Comparison of ENCODE assay signal across 28 cellular contexts in genomic region chr12:69287556-69287955, GRCh38. TPM values are rescaled to one million over a fixed set of nuclear protein-coding genes. Genes with fewer than 3 reads are reported as not detected.
A peak's percentile ranks its signal among the peaks of the same experiment; 100 is the strongest.
DNase-seq lines count a peak whose midpoint lies in the region; TF ChIP-seq lines count a peak whose summit lies in the region.
"Had no signal": no experiment of that assay in that cellular context is flagged by ENCODE, and none has a peak within 500 bp of the region (broad histone marks: within the 10 kb centered on the region; RNA-seq: fewer than 3 reads in every experiment).

No MANE protein-coding gene starts in this region.

- H3K27ac ChIP-seq in trophoblast cell (ENCODE audit: low read depth, low read length), result no peak overlapping the region
- H3K27ac ChIP-seq: 22Rv1; A549; BLaER1; BLaER1 treated with 17β-estradiol and CSF1 and Interleukin-3, amounts not matched to agents 10 nM and 100 nM; C4-2B had no signal

- no peak overlapping the region for H2AFZ ChIP-seq in trophoblast cell (ENCODE audit: insufficient read depth, low read length, poor library complexity)

- no peak overlapping the region for H2BK120ac ChIP-seq in trophoblast cell (ENCODE audit: insufficient read depth, low read length, poor library complexity)

- H3K4me2 ChIP-seq in trophoblast cell (ENCODE audit: low read length), result no peak overlapping the region
- H3K4me2 ChIP-seq: A549; BLaER1; BLaER1 treated with 17β-estradiol and CSF1 and Interleukin-3, amounts not matched to agents 10 nM and 100 nM had no signal

- no peak overlapping the region for H4K8ac ChIP-seq in trophoblast cell (ENCODE audit: low read depth, low read length)

- H3K79me2 ChIP-seq in trophoblast cell (ENCODE audit: control insufficient read depth, insufficient read depth, low read length, poor library complexity), result no peaks in the 10 kb centered on the region

- H3K14ac ChIP-seq in trophoblast cell (ENCODE audit: low read length), result no peak overlapping the region

- no peaks in the 10 kb centered on the region for H3K4me1 ChIP-seq in trophoblast cell (ENCODE audit: control insufficient read depth in 1 of 2, insufficient read depth in 2 of 2, low read length in 2 of 2)
- H3K4me1 ChIP-seq: BE2C, BLaER1, Caco-2 had no signal

- H2AK5ac ChIP-seq in trophoblast cell (ENCODE audit: low read length), result no peak overlapping the region

- H3K23ac ChIP-seq in trophoblast cell (ENCODE audit: low read length), result no peak overlapping the region

- H4K12ac ChIP-seq in trophoblast cell (ENCODE audit: low read depth, low read length), result no peak overlapping the region

- H3K18ac ChIP-seq in trophoblast cell (ENCODE audit: low read length), result no peak overlapping the region

- H3K4me3 ChIP-seq in fibroblast of the aortic adventitia (ENCODE audit: low read depth, low read length) (no peak overlapping the region), trophoblast cell (ENCODE audit: low read depth, low read length) (no peak overlapping the region)
- H3K4me3 ChIP-seq: A549; BLaER1; BLaER1 treated with 17β-estradiol and CSF1 and Interleukin-3, amounts not matched to agents 10 nM and 100 nM had no signal

- DNase-seq in fibroblast of the aortic adventitia (ENCODE audit: low read depth) (peak; percentile 16), trophoblast cell (peak; percentile 66 to 90), NCI-H2107 (lab: John Stamatoyannopoulos, UW) (no peak), 8988T (no peak)
- DNase-seq: ACHN; AML-193; BE2C; C1 segment of cervical spinal cord; Caco-2; Calu3; CD4-positive, alpha-beta memory T cell; CD4-positive, alpha-beta T cell; CD4-positive, CD25-positive, alpha-beta regulatory T cell; CD8-positive, alpha-beta memory T cell; CD8-positive, alpha-beta T cell; COR-L47; DMS 273 treated with DMSO at 0.1 percent for 48 hours; DMS153; DMS53; DMS79; DMS79 treated with DMSO at 0.1 percent for 48 hours; DND-41; EL had no signal

- no peaks in the 10 kb centered on the region for H3K9me3 ChIP-seq in trophoblast cell (ENCODE audit: insufficient read depth, low read depth, low read length)
- H3K9me3 ChIP-seq: A549; BE2C; BLaER1; BLaER1 treated with 17β-estradiol and CSF1 and Interleukin-3, amounts not matched to agents 10 nM and 100 nM had no signal

- no peaks in the 10 kb centered on the region for H3K36me3 ChIP-seq in trophoblast cell (ENCODE audit: control insufficient read depth in 1 of 2, insufficient read depth in 2 of 2, low read length in 2 of 2)
- H3K36me3 ChIP-seq: BE2C; BLaER1; BLaER1 treated with 17β-estradiol and CSF1 and Interleukin-3, amounts not matched to agents 10 nM and 100 nM had no signal

- TF ChIP-seq CTCF in fibroblast of the aortic adventitia (IDR thresholded peaks at IDR 0.05; ENCODE audit: insufficient read depth, low read length), result no peak

- H4K91ac ChIP-seq in trophoblast cell (ENCODE audit: low read depth, low read length), result no peak overlapping the region

- no peak overlapping the region for H3K9ac ChIP-seq in trophoblast cell (ENCODE audit: low read length)
- H3K9ac ChIP-seq: BLaER1; BLaER1 treated with 17β-estradiol and CSF1 and Interleukin-3, amounts not matched to agents 10 nM and 100 nM had no signal

- no peak overlapping the region for H2BK12ac ChIP-seq in trophoblast cell (ENCODE audit: low read length)

- H3K27me3 ChIP-seq in trophoblast cell (ENCODE audit: insufficient read depth, low read length), result no peaks in the 10 kb centered on the region
- H3K27me3 ChIP-seq: BLaER1; BLaER1 treated with 17β-estradiol and CSF1 and Interleukin-3, amounts not matched to agents 10 nM and 100 nM had no signal

- no peak overlapping the region for H2BK5ac ChIP-seq in trophoblast cell (ENCODE audit: low read depth, low read length, poor library complexity)

- no CpG with 5 or more reads among the region's 3 CpGs for WGBS in trophoblast cell (ENCODE audit: extremely low coverage, insufficient coverage, insufficient read length)

- no peak overlapping the region for H3K4ac ChIP-seq in trophoblast cell (ENCODE audit: low read depth, low read length)

- H3K79me1 ChIP-seq in trophoblast cell (ENCODE audit: low read length), result no peaks in the 10 kb centered on the region

RNA-seq across cellular contexts. Expression of gene CPSF6, which starts 48.2 kb away (rescaled TPM):
- 13.4 and 25.8 TPM in 2 replicates for total RNA-seq in fibroblast of the aortic adventitia (ENCODE audit: low replicate concordance)
- polyA plus RNA-seq in trophoblast cell (2013), result 48.6 and 50.7 TPM in 2 replicates

Comparison
In these comparisons a context has a peak if more than half of its experiments do, and no peak if none do; other contexts are left out.
1. DNase-seq: peak in fibroblast of the aortic adventitia (single experiment) and trophoblast cell (2 of 2); none in NCI-H2107 (single experiment) and 8988T (single experiment).